Comparison of ENCODE assay signal across 9 cellular contexts in genomic region chr6:135938588-135939215, GRCh38.
A peak's percentile ranks its signal among the peaks of the same experiment; 100 is the strongest.
DNase-seq lines count a peak whose midpoint lies in the region; ATAC-seq and TF ChIP-seq lines count a peak whose summit lies in the region.
"Had no signal": no experiment of that assay in that cellular context is flagged by ENCODE, and none has a peak within 500 bp of the region (broad histone marks: within the 10 kb centered on the region; RNA-seq: fewer than 3 reads in every experiment).

No MANE protein-coding gene starts in this region.

- no peak for ATAC-seq in GM21367 (IDR thresholded peaks at IDR 0.05; ENCODE audit: unreplicated experiment)
- ATAC-seq in HG02623 (IDR thresholded peaks at IDR 0.05; ENCODE audit: unreplicated experiment): no peak

- peaks cover 2% of the 10 kb centered on the region for H3K4me1 Mint-ChIP-seq in CD14-positive monocyte

- H3K36me3 Mint-ChIP-seq in CD14-positive monocyte: no peaks in the 10 kb centered on the region

- H3K9me3 Mint-ChIP-seq in CD14-positive monocyte: no peaks in the 10 kb centered on the region

- H3K4me3 Mint-ChIP-seq in CD14-positive monocyte: no peak overlapping the region

- DNase-seq in CD14-positive monocyte (ENCODE audit: low spot score): no peak
- DNase-seq in MV-4-11 (lab: John Stamatoyannopoulos, UW): peak; percentile 43
- peak; percentile 12 for DNase-seq in cerebellum (ENCODE audit: low spot score)
- DNase-seq in lung microvascular endothelial cell (ENCODE audit: low read depth in 2 of 2): peak; percentile 15 to 17
- DNase-seq in retina: no peak
- DNase-seq in DMS79 treated with DMSO at 0.1 percent for 48 hours (lab: John Stamatoyannopoulos, UW): no peak
- DNase-seq: upper lobe of left lung had no signal

- peak; percentile 40 for TF ChIP-seq CTCF in CD14-positive monocyte (IDR thresholded peaks at IDR 0.05)

- H3K27ac Mint-ChIP-seq in CD14-positive monocyte: no peak overlapping the region

- H3K27me3 Mint-ChIP-seq in CD14-positive monocyte (ENCODE audit: low read depth in 3 of 3): peaks cover 0 to 2% (median 0%) of the 10 kb centered on the region in 3 donors

- intact Hi-C loops in CD14-positive monocyte (cut with micrococcal nuclease): no loop called here

Comparison
In these comparisons a context has a peak if more than half of its experiments do, and no peak if none do; other contexts are left out.
1. DNase-seq: peak in MV-4-11 (single experiment), cerebellum (single experiment) and lung microvascular endothelial cell (2 of 2); none in CD14-positive monocyte (single experiment), retina (single experiment) and DMS79 treated with DMSO at 0.1 percent for 48 hours (single experiment).